In the genomic region with DNA sequence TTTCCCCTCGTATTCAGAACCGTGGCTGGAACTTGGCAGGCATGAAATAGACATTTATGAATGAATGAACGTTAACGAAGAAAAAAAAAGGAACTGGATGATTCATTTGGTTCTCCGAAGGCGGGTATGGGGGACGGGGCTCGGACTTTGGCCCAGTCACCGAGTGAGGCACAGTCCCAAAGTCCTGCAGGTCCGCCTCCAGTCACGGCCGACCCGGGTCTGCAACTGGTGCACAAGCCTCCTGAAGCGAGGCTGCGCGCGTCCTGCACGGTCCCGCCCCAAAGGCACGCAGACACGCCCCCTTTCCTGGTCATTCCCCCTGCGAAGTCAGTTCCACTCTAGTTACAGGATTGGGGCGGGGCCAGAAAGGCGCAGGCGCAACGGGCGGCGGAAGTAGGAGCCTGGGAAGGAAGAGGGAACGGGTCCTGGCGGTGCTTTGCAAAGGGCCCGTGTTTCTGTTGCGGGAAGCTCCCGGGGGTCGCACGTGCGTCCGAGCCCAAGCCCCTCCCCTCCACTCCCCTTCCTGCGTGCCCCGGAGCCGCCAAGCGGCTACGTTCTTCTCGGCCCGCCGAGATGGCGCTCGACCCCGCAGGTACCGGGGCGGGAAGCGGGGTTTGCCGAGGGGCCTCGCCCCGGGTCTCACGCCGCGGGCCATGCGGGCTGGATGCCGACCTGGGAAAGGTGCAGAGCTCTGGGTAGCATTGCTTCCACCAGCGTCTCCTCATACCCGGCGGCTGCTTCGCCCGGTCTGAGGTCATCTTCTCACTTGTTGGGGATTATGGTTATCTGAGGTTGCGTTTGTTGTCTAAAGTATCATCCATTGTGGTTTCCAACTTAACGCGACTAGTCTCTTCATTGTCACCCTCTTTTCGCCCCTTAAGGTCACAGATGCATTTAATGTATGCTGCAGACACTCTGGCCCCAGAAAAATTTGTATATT, we compare ENCODE assay signal across 1 cellular context.
A peak's percentile ranks its signal among the peaks of the same experiment; 100 is the strongest.
TF ChIP-seq lines count a peak whose summit lies in the region.

A gene with protein sequence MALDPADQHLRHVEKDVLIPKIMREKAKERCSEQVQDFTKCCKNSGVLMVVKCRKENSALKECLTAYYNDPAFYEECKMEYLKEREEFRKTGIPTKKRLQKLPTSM (plus strand): TSS at position 399 of the 940 bp plus-strand sequence. CDS start 175 bp downstream, at position 574.

TF ChIP-seq in HepG2, 621 proteins besides CTCF, POLR2A, EP300 and RAD21 (continued from another document and continues in another):
- TF ChIP-seq, protein P1, sequence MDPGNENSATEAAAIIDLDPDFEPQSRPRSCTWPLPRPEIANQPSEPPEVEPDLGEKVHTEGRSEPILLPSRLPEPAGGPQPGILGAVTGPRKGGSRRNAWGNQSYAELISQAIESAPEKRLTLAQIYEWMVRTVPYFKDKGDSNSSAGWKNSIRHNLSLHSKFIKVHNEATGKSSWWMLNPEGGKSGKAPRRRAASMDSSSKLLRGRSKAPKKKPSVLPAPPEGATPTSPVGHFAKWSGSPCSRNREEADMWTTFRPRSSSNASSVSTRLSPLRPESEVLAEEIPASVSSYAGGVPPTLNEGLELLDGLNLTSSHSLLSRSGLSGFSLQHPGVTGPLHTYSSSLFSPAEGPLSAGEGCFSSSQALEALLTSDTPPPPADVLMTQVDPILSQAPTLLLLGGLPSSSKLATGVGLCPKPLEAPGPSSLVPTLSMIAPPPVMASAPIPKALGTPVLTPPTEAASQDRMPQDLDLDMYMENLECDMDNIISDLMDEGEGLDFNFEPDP (CRISPR knock-in tag; conservative IDR thresholded peaks at IDR 0.05) = no peak
- no peak for TF ChIP-seq CBX2 (IDR thresholded peaks at IDR 0.05; ENCODE audit: low read depth, low read length)
- peak; percentile 60; the same call in 1 of the 2 replicates for TF ChIP-seq CBX2 (CRISPR knock-in tag; IDR thresholded peaks at IDR 0.05; ENCODE audit: low read depth)
- TF ChIP-seq SKI (IDR thresholded peaks at IDR 0.05; ENCODE audit: partially characterized antibody) = peak; percentile 33
- no peak for TF ChIP-seq ONECUT2 (CRISPR knock-in tag; IDR thresholded peaks at IDR 0.05)
- TF ChIP-seq ZNF264 (CRISPR knock-in tag; IDR thresholded peaks at IDR 0.05) = no peak
- no peak for TF ChIP-seq ZNF713 (CRISPR knock-in tag; IDR thresholded peaks at IDR 0.05)
- TF ChIP-seq, protein P2, sequence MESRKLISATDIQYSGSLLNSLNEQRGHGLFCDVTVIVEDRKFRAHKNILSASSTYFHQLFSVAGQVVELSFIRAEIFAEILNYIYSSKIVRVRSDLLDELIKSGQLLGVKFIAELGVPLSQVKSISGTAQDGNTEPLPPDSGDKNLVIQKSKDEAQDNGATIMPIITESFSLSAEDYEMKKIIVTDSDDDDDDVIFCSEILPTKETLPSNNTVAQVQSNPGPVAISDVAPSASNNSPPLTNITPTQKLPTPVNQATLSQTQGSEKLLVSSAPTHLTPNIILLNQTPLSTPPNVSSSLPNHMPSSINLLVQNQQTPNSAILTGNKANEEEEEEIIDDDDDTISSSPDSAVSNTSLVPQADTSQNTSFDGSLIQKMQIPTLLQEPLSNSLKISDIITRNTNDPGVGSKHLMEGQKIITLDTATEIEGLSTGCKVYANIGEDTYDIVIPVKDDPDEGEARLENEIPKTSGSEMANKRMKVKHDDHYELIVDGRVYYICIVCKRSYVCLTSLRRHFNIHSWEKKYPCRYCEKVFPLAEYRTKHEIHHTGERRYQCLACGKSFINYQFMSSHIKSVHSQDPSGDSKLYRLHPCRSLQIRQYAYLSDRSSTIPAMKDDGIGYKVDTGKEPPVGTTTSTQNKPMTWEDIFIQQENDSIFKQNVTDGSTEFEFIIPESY (CRISPR knock-in tag; IDR thresholded peaks at IDR 0.05) = peak; percentile 16; the same call in 1 of the 2 replicates
- TF ChIP-seq, protein P3, sequence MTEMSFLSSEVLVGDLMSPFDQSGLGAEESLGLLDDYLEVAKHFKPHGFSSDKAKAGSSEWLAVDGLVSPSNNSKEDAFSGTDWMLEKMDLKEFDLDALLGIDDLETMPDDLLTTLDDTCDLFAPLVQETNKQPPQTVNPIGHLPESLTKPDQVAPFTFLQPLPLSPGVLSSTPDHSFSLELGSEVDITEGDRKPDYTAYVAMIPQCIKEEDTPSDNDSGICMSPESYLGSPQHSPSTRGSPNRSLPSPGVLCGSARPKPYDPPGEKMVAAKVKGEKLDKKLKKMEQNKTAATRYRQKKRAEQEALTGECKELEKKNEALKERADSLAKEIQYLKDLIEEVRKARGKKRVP (CRISPR knock-in tag; IDR thresholded peaks at IDR 0.05) = peak in 1 of 2 experiments; percentile 49; a peak in 1 of 4 replicates
- 0 out of 2 replicates have a peak, but pooled peaks have one; percentile 83 for TF ChIP-seq ZNF34 (CRISPR knock-in tag; IDR thresholded peaks at IDR 0.05; ENCODE audit: borderline replicate concordance)
- TF ChIP-seq, protein P4, sequence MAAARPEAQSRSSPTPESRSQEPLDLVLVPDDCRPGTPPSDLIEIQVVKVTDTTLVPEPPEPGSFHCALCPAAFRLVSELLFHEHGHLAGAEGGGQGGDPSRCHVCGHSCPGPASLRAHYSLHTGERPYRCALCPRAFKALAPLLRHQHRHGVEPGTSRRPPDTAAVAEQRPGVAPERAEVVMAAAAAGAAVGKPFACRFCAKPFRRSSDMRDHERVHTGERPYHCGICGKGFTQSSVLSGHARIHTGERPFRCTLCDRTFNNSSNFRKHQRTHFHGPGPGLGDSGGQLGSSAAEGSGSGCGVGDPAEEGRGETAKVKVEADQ (CRISPR knock-in tag; IDR thresholded peaks at IDR 0.05; ENCODE audit: borderline replicate concordance) = no peak; the same call in 1 of the 2 replicates
- TF ChIP-seq ZNF781 (CRISPR knock-in tag; IDR thresholded peaks at IDR 0.05; ENCODE audit: borderline replicate concordance, not compliant biosample characterization) = peak; percentile 70
- TF ChIP-seq, protein P5, sequence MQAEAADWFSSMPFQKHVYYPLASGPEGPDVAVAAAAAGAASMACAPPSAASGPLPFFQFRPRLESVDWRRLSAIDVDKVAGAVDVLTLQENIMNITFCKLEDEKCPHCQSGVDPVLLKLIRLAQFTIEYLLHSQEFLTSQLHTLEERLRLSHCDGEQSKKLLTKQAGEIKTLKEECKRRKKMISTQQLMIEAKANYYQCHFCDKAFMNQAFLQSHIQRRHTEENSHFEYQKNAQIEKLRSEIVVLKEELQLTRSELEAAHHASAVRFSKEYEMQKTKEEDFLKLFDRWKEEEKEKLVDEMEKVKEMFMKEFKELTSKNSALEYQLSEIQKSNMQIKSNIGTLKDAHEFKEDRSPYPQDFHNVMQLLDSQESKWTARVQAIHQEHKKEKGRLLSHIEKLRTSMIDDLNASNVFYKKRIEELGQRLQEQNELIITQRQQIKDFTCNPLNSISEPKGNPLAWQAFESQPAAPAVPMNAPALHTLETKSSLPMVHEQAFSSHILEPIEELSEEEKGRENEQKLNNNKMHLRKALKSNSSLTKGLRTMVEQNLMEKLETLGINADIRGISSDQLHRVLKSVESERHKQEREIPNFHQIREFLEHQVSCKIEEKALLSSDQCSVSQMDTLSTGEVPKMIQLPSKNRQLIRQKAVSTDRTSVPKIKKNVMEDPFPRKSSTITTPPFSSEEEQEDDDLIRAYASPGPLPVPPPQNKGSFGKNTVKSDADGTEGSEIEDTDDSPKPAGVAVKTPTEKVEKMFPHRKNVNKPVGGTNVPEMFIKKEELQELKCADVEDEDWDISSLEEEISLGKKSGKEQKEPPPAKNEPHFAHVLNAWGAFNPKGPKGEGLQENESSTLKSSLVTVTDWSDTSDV (CRISPR knock-in tag; IDR thresholded peaks at IDR 0.05) = peak; percentile 92; the same call in 1 of the 2 replicates
- TF ChIP-seq ZNF17 (CRISPR knock-in tag; IDR thresholded peaks at IDR 0.05) = 0 out of 2 replicates have a peak, but pooled peaks have one; percentile 85
- TF ChIP-seq SMARCE1 (IDR thresholded peaks at IDR 0.05; ENCODE audit: borderline replicate concordance) = no peak
- peak; percentile 66; the same call in 1 of the 2 replicates for TF ChIP-seq ZNF546 (CRISPR knock-in tag; conservative IDR thresholded peaks at IDR 0.05)
- TF ChIP-seq, protein P6, sequence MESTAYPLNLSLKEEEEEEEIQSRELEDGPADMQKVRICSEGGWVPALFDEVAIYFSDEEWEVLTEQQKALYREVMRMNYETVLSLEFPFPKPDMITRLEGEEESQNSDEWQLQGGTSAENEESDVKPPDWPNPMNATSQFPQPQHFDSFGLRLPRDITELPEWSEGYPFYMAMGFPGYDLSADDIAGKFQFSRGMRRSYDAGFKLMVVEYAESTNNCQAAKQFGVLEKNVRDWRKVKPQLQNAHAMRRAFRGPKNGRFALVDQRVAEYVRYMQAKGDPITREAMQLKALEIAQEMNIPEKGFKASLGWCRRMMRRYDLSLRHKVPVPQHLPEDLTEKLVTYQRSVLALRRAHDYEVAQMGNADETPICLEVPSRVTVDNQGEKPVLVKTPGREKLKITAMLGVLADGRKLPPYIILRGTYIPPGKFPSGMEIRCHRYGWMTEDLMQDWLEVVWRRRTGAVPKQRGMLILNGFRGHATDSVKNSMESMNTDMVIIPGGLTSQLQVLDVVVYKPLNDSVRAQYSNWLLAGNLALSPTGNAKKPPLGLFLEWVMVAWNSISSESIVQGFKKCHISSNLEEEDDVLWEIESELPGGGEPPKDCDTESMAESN (CRISPR knock-in tag; conservative IDR thresholded peaks at IDR 0.05) = peak; percentile 88
- TF ChIP-seq RARA (CRISPR knock-in tag; IDR thresholded peaks at IDR 0.05) = peak; percentile 46
- TF ChIP-seq GABPB1 (CRISPR knock-in tag; IDR thresholded peaks at IDR 0.05) = peak; percentile 94
- TF ChIP-seq TMF1 (CRISPR knock-in tag; IDR thresholded peaks at IDR 0.05; ENCODE audit: low read depth) = peak; percentile 67; the same call in 1 of the 2 replicates
- peak; percentile 45; the same call in 1 of the 2 replicates for TF ChIP-seq ZNF431 (CRISPR knock-in tag; IDR thresholded peaks at IDR 0.05; ENCODE audit: borderline replicate concordance, low read depth)
- TF ChIP-seq, protein P7, sequence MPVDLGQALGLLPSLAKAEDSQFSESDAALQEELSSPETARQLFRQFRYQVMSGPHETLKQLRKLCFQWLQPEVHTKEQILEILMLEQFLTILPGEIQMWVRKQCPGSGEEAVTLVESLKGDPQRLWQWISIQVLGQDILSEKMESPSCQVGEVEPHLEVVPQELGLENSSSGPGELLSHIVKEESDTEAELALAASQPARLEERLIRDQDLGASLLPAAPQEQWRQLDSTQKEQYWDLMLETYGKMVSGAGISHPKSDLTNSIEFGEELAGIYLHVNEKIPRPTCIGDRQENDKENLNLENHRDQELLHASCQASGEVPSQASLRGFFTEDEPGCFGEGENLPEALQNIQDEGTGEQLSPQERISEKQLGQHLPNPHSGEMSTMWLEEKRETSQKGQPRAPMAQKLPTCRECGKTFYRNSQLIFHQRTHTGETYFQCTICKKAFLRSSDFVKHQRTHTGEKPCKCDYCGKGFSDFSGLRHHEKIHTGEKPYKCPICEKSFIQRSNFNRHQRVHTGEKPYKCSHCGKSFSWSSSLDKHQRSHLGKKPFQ (CRISPR knock-in tag; IDR thresholded peaks at IDR 0.05; ENCODE audit: insufficient replicate concordance) = peak; percentile 77
- peak; percentile 78 for TF ChIP-seq ETV5 (CRISPR knock-in tag; IDR thresholded peaks at IDR 0.05; ENCODE audit: borderline replicate concordance)
- TF ChIP-seq ZNF136 (CRISPR knock-in tag; IDR thresholded peaks at IDR 0.05; ENCODE audit: low read depth) = no peak
- TF ChIP-seq TBX3 (IDR thresholded peaks at IDR 0.05; ENCODE audit: borderline replicate concordance) = no peak
- TF ChIP-seq LCORL (IDR thresholded peaks at IDR 0.05) = no peak
- TF ChIP-seq LCORL (CRISPR knock-in tag; IDR thresholded peaks at IDR 0.05) = peak; percentile 95
- no peak for TF ChIP-seq ZNF530 (CRISPR knock-in tag; IDR thresholded peaks at IDR 0.05; ENCODE audit: low read depth)
- no peak for TF ChIP-seq ADNP (CRISPR knock-in tag; IDR thresholded peaks at IDR 0.05)
- TF ChIP-seq, protein P8, sequence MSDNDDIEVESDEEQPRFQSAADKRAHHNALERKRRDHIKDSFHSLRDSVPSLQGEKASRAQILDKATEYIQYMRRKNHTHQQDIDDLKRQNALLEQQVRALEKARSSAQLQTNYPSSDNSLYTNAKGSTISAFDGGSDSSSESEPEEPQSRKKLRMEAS (IDR thresholded peaks at IDR 0.05) = peak; percentile 94
- 0 out of 2 replicates have a peak, but pooled peaks have one; percentile 15 for TF ChIP-seq ZNF235 (CRISPR knock-in tag; IDR thresholded peaks at IDR 0.05; ENCODE audit: borderline replicate concordance)
- TF ChIP-seq NR2C2 (CRISPR knock-in tag; IDR thresholded peaks at IDR 0.05; ENCODE audit: borderline replicate concordance) = peak; percentile 57
- peak; percentile 86 for TF ChIP-seq BRD4 (CRISPR knock-in tag; IDR thresholded peaks at IDR 0.05)
- TF ChIP-seq, protein P9, sequence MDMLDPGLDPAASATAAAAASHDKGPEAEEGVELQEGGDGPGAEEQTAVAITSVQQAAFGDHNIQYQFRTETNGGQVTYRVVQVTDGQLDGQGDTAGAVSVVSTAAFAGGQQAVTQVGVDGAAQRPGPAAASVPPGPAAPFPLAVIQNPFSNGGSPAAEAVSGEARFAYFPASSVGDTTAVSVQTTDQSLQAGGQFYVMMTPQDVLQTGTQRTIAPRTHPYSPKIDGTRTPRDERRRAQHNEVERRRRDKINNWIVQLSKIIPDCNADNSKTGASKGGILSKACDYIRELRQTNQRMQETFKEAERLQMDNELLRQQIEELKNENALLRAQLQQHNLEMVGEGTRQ (IDR thresholded peaks at IDR 0.05; ENCODE audit: low read depth, low read length) = no peak
- TF ChIP-seq, protein P9 (CRISPR knock-in tag; IDR thresholded peaks at IDR 0.05; ENCODE audit: borderline replicate concordance) = peak; percentile 55; the same call in 1 of the 2 replicates
- TF ChIP-seq, protein P10, sequence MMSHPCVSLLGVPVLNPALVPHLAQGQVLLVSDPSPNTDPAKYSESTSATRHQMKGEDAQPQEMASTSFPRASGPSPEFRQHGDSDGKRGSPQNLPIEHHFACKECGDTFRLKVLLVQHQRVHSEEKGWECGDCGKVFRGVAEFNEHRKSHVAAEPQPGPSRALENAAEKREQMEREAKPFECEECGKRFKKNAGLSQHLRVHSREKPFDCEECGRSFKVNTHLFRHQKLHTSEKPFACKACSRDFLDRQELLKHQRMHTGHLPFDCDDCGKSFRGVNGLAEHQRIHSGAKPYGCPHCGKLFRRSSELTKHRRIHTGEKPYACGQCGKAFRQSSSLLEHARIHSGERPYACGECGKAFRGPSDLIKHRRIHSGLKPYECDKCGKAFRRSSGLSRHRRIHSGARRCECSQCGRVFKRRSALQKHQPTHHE (CRISPR knock-in tag; IDR thresholded peaks at IDR 0.05; ENCODE audit: borderline replicate concordance) = peak; percentile 93; the same call in 1 of the 2 replicates
- peak; percentile 82 for TF ChIP-seq ARNTL (CRISPR knock-in tag; IDR thresholded peaks at IDR 0.05)
